8 cellular contexts compared by ENCODE assay signal in the genomic region with DNA sequence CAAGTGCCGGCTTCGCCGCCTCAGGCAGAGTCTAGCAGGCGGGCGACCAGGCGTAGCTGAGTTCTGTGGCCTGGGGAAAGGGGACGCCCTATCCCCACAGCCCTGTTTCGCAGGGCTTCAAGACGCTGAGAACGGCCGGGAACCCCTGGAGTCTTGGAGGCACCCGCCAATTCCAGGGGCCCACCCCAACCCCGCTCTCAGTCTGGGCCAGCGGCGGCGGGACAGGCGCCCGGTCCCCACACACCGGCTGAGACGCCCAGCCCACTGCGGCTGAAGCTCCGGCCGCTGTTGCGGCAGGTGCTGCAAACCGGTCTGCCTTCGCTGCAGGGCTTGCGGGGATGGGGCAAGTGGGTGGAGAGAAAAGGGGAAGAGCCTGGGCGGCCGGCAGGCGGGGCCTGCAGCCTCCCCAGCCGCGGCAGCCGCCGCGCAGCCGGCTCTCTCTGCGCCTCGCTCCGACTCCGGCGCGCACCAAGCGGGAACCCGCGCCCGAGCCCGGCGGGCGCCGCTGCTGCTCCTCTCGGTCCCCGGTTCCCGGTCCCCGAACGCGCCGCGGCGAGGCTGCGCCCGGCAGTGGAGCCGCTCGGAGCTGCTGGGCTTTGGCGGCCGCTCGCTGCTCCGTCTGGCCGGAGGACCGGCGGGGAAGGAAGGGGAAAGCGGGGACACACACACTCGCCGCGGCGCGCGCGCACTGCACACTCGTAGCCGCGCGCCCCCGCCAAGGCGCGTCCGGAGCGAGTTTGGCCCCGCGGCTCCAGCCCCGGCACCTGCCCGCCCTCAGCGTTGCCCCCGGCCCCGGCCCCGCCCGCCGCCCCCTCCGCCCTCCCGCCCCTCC. TPM values are rescaled to one million over a fixed set of nuclear protein-coding genes. Genes with fewer than 3 reads are reported as not detected.
A peak's percentile ranks its signal among the peaks of the same experiment; 100 is the strongest.
DNase-seq lines count a peak whose midpoint lies in the region; ATAC-seq and TF ChIP-seq lines count a peak whose summit lies in the region.

A gene with protein sequence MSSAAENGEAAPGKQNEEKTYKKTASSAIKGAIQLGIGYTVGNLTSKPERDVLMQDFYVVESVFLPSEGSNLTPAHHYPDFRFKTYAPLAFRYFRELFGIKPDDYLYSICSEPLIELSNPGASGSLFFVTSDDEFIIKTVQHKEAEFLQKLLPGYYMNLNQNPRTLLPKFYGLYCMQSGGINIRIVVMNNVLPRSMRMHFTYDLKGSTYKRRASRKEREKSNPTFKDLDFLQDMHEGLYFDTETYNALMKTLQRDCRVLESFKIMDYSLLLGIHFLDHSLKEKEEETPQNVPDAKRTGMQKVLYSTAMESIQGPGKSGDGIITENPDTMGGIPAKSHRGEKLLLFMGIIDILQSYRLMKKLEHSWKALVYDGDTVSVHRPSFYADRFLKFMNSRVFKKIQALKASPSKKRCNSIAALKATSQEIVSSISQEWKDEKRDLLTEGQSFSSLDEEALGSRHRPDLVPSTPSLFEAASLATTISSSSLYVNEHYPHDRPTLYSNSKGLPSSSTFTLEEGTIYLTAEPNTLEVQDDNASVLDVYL (plus strand): TSS at position 437 of the 832 bp plus-strand sequence. CDS start 117,375 bp downstream, outside the sequence.

- H3K36me3 ChIP-seq in CD4-positive, alpha-beta memory T cell (ENCODE audit: insufficient read depth, low read length): no peaks in the 10 kb centered on the region
- H3K36me3 ChIP-seq in neuron (ENCODE audit: insufficient read depth, low read length) (no peaks in the 10 kb centered on the region), upper lobe of right lung (no peaks in the 10 kb centered on the region)

- H3K9me3 Mint-ChIP-seq in CD4-positive, alpha-beta memory T cell: no peaks in the 10 kb centered on the region
- H3K9me3 Mint-ChIP-seq in glutamatergic neuron (ENCODE audit: unreplicated experiment): no peaks in the 10 kb centered on the region

- no peaks in the 10 kb centered on the region for H3K9me3 ChIP-seq in CD4-positive, alpha-beta memory T cell (ENCODE audit: control insufficient read depth in 1 of 2, low read length in 2 of 2)
- no peaks in the 10 kb centered on the region for H3K9me3 ChIP-seq in neuron (ENCODE audit: low read length)
- no peaks in the 10 kb centered on the region for H3K9me3 ChIP-seq in upper lobe of right lung

- peaks cover 6% of the 10 kb centered on the region for H3K4me1 ChIP-seq in CD4-positive, alpha-beta memory T cell (ENCODE audit: insufficient read depth, low read length)
- H3K4me1 ChIP-seq in neuron (ENCODE audit: insufficient read depth, low read length): peaks cover 24% of the 10 kb centered on the region
- peaks cover 14% of the 10 kb centered on the region for H3K4me1 ChIP-seq in upper lobe of right lung

- H3K36me3 Mint-ChIP-seq in CD4-positive, alpha-beta memory T cell: no peaks in the 10 kb centered on the region
- H3K36me3 Mint-ChIP-seq in glutamatergic neuron (ENCODE audit: unreplicated experiment): no peaks in the 10 kb centered on the region

- peak within 1 kb of the TSS; percentile 18 to 81 (median 72) for H3K4me3 Mint-ChIP-seq in CD4-positive, alpha-beta memory T cell
- peak within 1 kb of the TSS; percentile 87 for H3K4me3 Mint-ChIP-seq in glutamatergic neuron (ENCODE audit: unreplicated experiment)

- CTCF ChIA-PET in CD4-positive, alpha-beta memory T cell (lab: Charles Lee; ENCODE audit: partially characterized antibody): no interaction called here

- peaks cover 8 to 27% (median 20%) of the 10 kb centered on the region in 4 donors for H3K4me1 Mint-ChIP-seq in CD4-positive, alpha-beta memory T cell
- H3K4me1 Mint-ChIP-seq in glutamatergic neuron (ENCODE audit: low read depth, unreplicated experiment): peaks cover 4% of the 10 kb centered on the region

- H3K27me3 Mint-ChIP-seq in CD4-positive, alpha-beta memory T cell: peaks cover 51 to 69% of the 10 kb centered on the region in 2 donors
- peaks cover 12% of the 10 kb centered on the region for H3K27me3 Mint-ChIP-seq in glutamatergic neuron (ENCODE audit: unreplicated experiment)

- POLR2A ChIA-PET in CD4-positive, alpha-beta memory T cell (lab: Charles Lee; ENCODE audit: partially characterized antibody): no interaction called here

- H3K27me3 ChIP-seq in CD4-positive, alpha-beta memory T cell (ENCODE audit: insufficient read depth, low read length): peaks cover 5% of the 10 kb centered on the region
- H3K27me3 ChIP-seq in neuron (ENCODE audit: insufficient read depth, low read length) (no peaks in the 10 kb centered on the region), upper lobe of right lung (no peaks in the 10 kb centered on the region)

- H3K27ac ChIP-seq in CD4-positive, alpha-beta memory T cell (ENCODE audit: low read depth, low read length): no peak within 1 kb of the TSS
- peak within 1 kb of the TSS; percentile 85 for H3K27ac ChIP-seq in upper lobe of right lung

- DNase-seq in CD4-positive, alpha-beta memory T cell: peak in 1 of 5 donors; percentile 6
- peak; percentile 59 for DNase-seq in NCI-H460 (ENCODE audit: extremely low read depth, low read depth)
- DNase-seq in activated T-cell treated with anti-CD3 and anti-CD28 coated beads, Interleukin-2, amount 50 U/mL, for 48 hours: peak; percentile 66 to 76
- peak; percentile 73 for DNase-seq in glutamatergic neuron
- DNase-seq in upper lobe of right lung: peak; percentile 93

- ATAC-seq in GM19023 (IDR thresholded peaks at IDR 0.05; ENCODE audit: unreplicated experiment): peak; percentile 79
- ATAC-seq in HG03139 (IDR thresholded peaks at IDR 0.05; ENCODE audit: unreplicated experiment): peak; percentile 76
- peak; percentile 95 for ATAC-seq in upper lobe of right lung

- no peak within 1 kb of the TSS for H3K27ac Mint-ChIP-seq in CD4-positive, alpha-beta memory T cell
- H3K27ac Mint-ChIP-seq in glutamatergic neuron (ENCODE audit: unreplicated experiment): no peak within 1 kb of the TSS

- H2AFZ ChIP-seq in neuron (ENCODE audit: low read depth, low read length): peak within 1 kb of the TSS; percentile 98

- TF ChIP-seq CTCF in glutamatergic neuron (IDR thresholded peaks at IDR 0.05; ENCODE audit: partially characterized antibody, unreplicated experiment) (no peak), upper lobe of right lung (IDR thresholded peaks at IDR 0.05) (no peak)

- H3K4me3 ChIP-seq in CD4-positive, alpha-beta memory T cell (ENCODE audit: low read length in 2 of 2): no peak within 1 kb of the TSS
- H3K4me3 ChIP-seq in neuron (ENCODE audit: low read length): peak within 1 kb of the TSS; percentile 73
- peak within 1 kb of the TSS; percentile 65 for H3K4me3 ChIP-seq in upper lobe of right lung

- intact Hi-C loops in CD4-positive, alpha-beta memory T cell (cut with micrococcal nuclease): no loop called here
- intact Hi-C loops in upper lobe of right lung (cut with DNase I): no loop called here

RNA-seq across cellular contexts. Expression of the gene that starts here (rescaled TPM):
- total RNA-seq in CD4-positive, alpha-beta memory T cell: under 1 TPM in 1 of 2 experiments, not detected in 1; 0.12 TPM
- polyA plus RNA-seq in CD4-positive, alpha-beta memory T cell: under 1 TPM in 1 of 2 donors, not detected in 1; 0.25 TPM
- 3.4 and 3.5 TPM in 2 replicates for total RNA-seq in NCI-H460 (2014; rRNA removed; shearing (Covaris generic))
- polyA plus RNA-seq in NCI-H460 (2014; cell fraction: nucleus; rRNA removed): 0.19 TPM in 1 of 2 replicates, not detected in the other
- total RNA-seq in glutamatergic neuron (ENCODE audit: unreplicated experiment) (0.27 TPM), upper lobe of right lung (36.5 TPM)

Comparison
In these comparisons a context has a peak if more than half of its experiments do, and no peak if none do; other contexts are left out.
1. Peak in DNase-seq in glutamatergic neuron; RNA of the gene not detected or under 1 TPM.
2. H3K4me3 ChIP-seq: peak in neuron (single experiment) and upper lobe of right lung (single experiment); none in CD4-positive, alpha-beta memory T cell (0 of 2).
3. Peak in every context shown above with its lines, with median percentiles within 50 percentile points of each other: ATAC-seq.